ENCODE assay signal across 2 cellular contexts in the genomic region with DNA sequence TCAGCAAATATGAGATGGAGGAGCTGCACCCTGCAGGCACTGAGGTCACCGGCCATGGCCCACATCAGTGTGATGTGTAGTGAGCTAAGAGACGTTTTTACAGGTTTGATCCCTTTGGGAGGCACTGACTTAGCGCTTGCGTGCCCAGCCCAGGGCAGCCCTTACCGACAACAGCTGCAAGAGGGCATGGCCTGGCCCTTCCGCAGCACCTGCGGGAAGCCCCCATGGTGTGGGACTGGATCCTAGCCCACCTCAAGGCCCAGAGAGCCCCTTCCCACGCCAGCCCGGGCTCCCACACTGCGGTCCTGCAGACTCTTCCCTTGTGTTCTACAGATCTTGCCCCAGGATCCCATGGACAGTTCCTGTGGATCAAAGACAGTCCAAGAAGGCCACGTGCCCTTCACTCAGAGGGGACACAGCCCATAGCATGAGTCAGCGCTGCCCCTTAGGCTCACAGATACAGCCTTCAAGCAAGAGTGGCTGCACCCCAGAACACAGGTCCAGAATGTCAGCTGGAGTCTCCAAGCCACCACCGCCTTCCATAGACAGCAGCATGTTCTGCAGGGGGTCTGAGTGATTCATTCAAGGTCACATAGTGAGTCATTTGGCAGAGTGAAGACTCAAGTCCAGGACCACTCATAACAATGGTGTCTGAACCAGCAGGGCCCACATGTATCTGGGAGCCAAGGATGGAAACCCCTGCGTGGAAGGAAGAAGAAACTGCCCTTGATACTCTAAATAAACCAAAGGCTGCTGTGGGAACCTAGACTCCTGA.
TF ChIP-seq lines count a peak whose summit lies in the region.

No MANE protein-coding gene starts in this region.

TF ChIP-seq in HepG2, 621 proteins besides CTCF, POLR2A, EP300 and RAD21:
- TF ChIP-seq FOSL2 (CRISPR knock-in tag; IDR thresholded peaks at IDR 0.05) (peak; percentile 41), ZNF776 (CRISPR knock-in tag; IDR thresholded peaks at IDR 0.05) (no peak)

TF ChIP-seq in WTC11, 78 proteins besides CTCF, POLR2A, EP300 and RAD21:
- no peak for TF ChIP-seq RELA (CRISPR knock-in tag; IDR thresholded peaks at IDR 0.05; ENCODE audit: borderline replicate concordance)
